8 cellular contexts compared by ENCODE assay signal in genomic region chr2:96839288-96839874, GRCh38. TPM values are rescaled to one million over a fixed set of nuclear protein-coding genes. Genes with fewer than 3 reads are reported as not detected.
DNase-seq lines count a peak whose midpoint lies in the region; ATAC-seq lines count a peak whose summit lies in the region.

No MANE protein-coding gene starts in this region.

- H3K4me3 Mint-ChIP-seq in activated CD8-positive, alpha-beta memory T cell treated with anti-CD3 and anti-CD28 coated beads, Interleukin-2, amount 10 ng/mL, durations not matched to agents 7 days and 5 days, result no peak overlapping the region

- H3K36me3 Mint-ChIP-seq in activated CD8-positive, alpha-beta memory T cell treated with anti-CD3 and anti-CD28 coated beads, Interleukin-2, amount 10 ng/mL, durations not matched to agents 7 days and 5 days, result peaks cover 15% of the 10 kb centered on the region

- CTCF ChIA-PET in activated CD8-positive, alpha-beta memory T cell treated with anti-CD3 and anti-CD28 coated beads, Interleukin-2, amount 10 ng/mL, durations not matched to agents 7 days and 5 days (lab: Charles Lee), result interaction anchor here (0.7 to 2.4 kb wide), 4 partner anchors 18 to 117 kb away, joined by 3 to 15 read pairs (median 3); partner anchors contain the start of gene ANKRD39

- peaks cover 22% of the 10 kb centered on the region for H3K4me1 Mint-ChIP-seq in activated CD8-positive, alpha-beta memory T cell treated with anti-CD3 and anti-CD28 coated beads, Interleukin-2, amount 10 ng/mL, durations not matched to agents 7 days and 5 days

- no peaks in the 10 kb centered on the region for H3K9me3 Mint-ChIP-seq in activated CD8-positive, alpha-beta memory T cell treated with anti-CD3 and anti-CD28 coated beads, Interleukin-2, amount 10 ng/mL, durations not matched to agents 7 days and 5 days (ENCODE audit: low read depth)

- peak; percentile 88 for DNase-seq in activated CD8-positive, alpha-beta memory T cell treated with anti-CD3 and anti-CD28 coated beads, Interleukin-2, amount 10 ng/mL, durations not matched to agents 7 days and 5 days
- peak; percentile 31 for DNase-seq in iPS-NIHi7 (ENCODE audit: extremely low spot score)
- DNase-seq in stimulated activated CD8-positive, alpha-beta memory T cell treated with anti-CD3 and anti-CD28 coated beads, Interleukin-2, amount 100 ng/mL, for 48 hours (ENCODE audit: low read depth in 2 of 2), result peak; percentile 70
- no peak for DNase-seq in C1 segment of cervical spinal cord (lab: John Stamatoyannopoulos, UW)

- no peaks in the 10 kb centered on the region for H3K27me3 Mint-ChIP-seq in activated CD8-positive, alpha-beta memory T cell treated with anti-CD3 and anti-CD28 coated beads, Interleukin-2, amount 10 ng/mL, durations not matched to agents 7 days and 5 days

- peak; percentile 39 for ATAC-seq in GM18520 (IDR thresholded peaks at IDR 0.05; ENCODE audit: unreplicated experiment)
- ATAC-seq in HG03520 (IDR thresholded peaks at IDR 0.05; ENCODE audit: unreplicated experiment), result peak; percentile 37
- peak; percentile 91 for ATAC-seq in activated CD8-positive, alpha-beta memory T cell treated with anti-CD3 and anti-CD28 coated beads, Interleukin-2, amount 10 ng/mL, durations not matched to agents 7 days and 5 days
- ATAC-seq in HG03571 (IDR thresholded peaks at IDR 0.05; ENCODE audit: unreplicated experiment), result no peak
- no peak for ATAC-seq in HG02981 (IDR thresholded peaks at IDR 0.05; ENCODE audit: unreplicated experiment)

- peak overlapping the region; percentile 81 for H3K27ac Mint-ChIP-seq in activated CD8-positive, alpha-beta memory T cell treated with anti-CD3 and anti-CD28 coated beads, Interleukin-2, amount 10 ng/mL, durations not matched to agents 7 days and 5 days

RNA-seq across cellular contexts. Expression of gene ANKRD23, which starts 4.4 kb away (rescaled TPM):
- 10 to 100 TPM; 10.4 to 14.8 TPM for total RNA-seq in activated CD8-positive, alpha-beta memory T cell treated with anti-CD3 and anti-CD28 coated beads, Interleukin-2, amount 10 ng/mL, durations not matched to agents 7 days and 5 days

RNA-seq across cellular contexts. Expression of gene ANKRD39, which starts 18.4 kb away (rescaled TPM):
- 10 to 100 TPM; 32.6 to 42.6 TPM for total RNA-seq in activated CD8-positive, alpha-beta memory T cell treated with anti-CD3 and anti-CD28 coated beads, Interleukin-2, amount 10 ng/mL, durations not matched to agents 7 days and 5 days

RNA-seq across cellular contexts. Expression of gene CNNM3, which starts 23.3 kb away (rescaled TPM):
- total RNA-seq in activated CD8-positive, alpha-beta memory T cell treated with anti-CD3 and anti-CD28 coated beads, Interleukin-2, amount 10 ng/mL, durations not matched to agents 7 days and 5 days, result 10 to 100 TPM; 28.0 to 30.5 TPM

RNA-seq across cellular contexts. Expression of gene SEMA4C, which starts 30.5 kb away (rescaled TPM):
- total RNA-seq in activated CD8-positive, alpha-beta memory T cell treated with anti-CD3 and anti-CD28 coated beads, Interleukin-2, amount 10 ng/mL, durations not matched to agents 7 days and 5 days, result 10 to 100 TPM in 1 of 2 experiments, 1 to 10 TPM in 1; 9.7 to 11.6 TPM

Comparison
In these comparisons a context has a peak if more than half of its experiments do, and no peak if none do; other contexts are left out.
1. ATAC-seq: peak in GM18520 (single experiment), HG03520 (single experiment) and activated CD8-positive, alpha-beta memory T cell treated with anti-CD3 and anti-CD28 coated beads, Interleukin-2, amount 10 ng/mL, durations not matched to agents 7 days and 5 days (single experiment); none in HG03571 (single experiment) and HG02981 (single experiment).
2. DNase-seq: peak in activated CD8-positive, alpha-beta memory T cell treated with anti-CD3 and anti-CD28 coated beads, Interleukin-2, amount 10 ng/mL, durations not matched to agents 7 days and 5 days (single experiment), iPS-NIHi7 (single experiment) and stimulated activated CD8-positive, alpha-beta memory T cell treated with anti-CD3 and anti-CD28 coated beads, Interleukin-2, amount 100 ng/mL, for 48 hours (2 of 2); none in C1 segment of cervical spinal cord (0 of 14).